In the genomic region with DNA sequence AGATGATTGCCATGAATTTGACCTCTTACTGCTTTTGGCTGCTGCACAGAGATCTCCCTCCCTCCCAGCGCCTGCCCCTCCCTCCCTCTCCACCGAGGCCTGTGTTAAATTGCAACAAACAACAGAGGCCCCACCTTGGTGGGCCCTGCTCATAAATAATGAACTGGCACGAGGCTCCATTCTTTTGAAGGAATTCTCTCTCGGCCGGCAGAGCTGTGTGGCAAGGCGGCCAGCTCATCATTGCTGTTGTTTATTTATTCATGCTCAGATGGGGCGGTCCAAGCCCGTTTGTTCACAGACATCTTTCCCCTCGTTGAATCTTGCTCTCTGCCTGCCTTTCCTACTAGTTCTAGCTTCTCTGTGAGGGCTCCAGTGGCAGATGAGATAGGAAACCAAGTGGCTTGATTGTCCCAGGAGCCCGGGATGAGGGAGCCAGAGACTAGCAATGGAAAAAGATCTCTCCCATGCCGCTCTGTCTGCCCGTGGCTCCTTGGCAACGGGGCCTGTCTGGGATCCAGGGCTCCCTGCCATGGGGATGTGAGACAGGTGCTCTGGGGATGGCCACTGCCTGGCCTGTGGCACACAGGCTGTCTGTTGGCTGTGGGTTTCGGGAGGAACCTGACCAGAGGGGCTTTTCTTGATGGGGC, we compare ENCODE assay signal across 11 cellular contexts.
DNase-seq lines count a peak whose midpoint lies in the region; ATAC-seq and TF ChIP-seq lines count a peak whose summit lies in the region.
"Had no signal": no experiment of that assay in that cellular context is flagged by ENCODE, and none has a peak within 500 bp of the region (broad histone marks: within the 10 kb centered on the region; RNA-seq: fewer than 3 reads in every experiment).

No MANE protein-coding gene starts in this region.

- no peak overlapping the region for H3K27ac ChIP-seq in right atrium auricular region
- H3K27ac ChIP-seq in esophagus muscularis mucosa (replicated peaks in 1 of 4) = no peak overlapping the region
- no peak overlapping the region for H3K27ac ChIP-seq in coronary artery
- no peak overlapping the region for H3K27ac ChIP-seq in RWPE1

- H3K27me3 ChIP-seq in right atrium auricular region = no peaks in the 10 kb centered on the region
- peaks cover 0 to 28% (median 0%) of the 10 kb centered on the region in 4 donors for H3K27me3 ChIP-seq in esophagus muscularis mucosa

- no peak for TF ChIP-seq EP300 in esophagus muscularis mucosa (IDR thresholded peaks at IDR 0.05)

- no peak for DNase-seq in left ventricle myocardium superior
- no peak for DNase-seq in right atrium auricular region (ENCODE audit: low spot score)
- peak; percentile 89 to 92 for DNase-seq in NCI-H526 (lab: John Stamatoyannopoulos, UW)
- peak; percentile 7 for DNase-seq in fibroblast of peridontal ligament (ENCODE audit: extremely low read depth)
- DNase-seq in esophagus muscularis mucosa (ENCODE audit: extremely low spot score) = no peak
- no peak for DNase-seq in coronary artery (ENCODE audit: low spot score)
- no peak for DNase-seq in T-helper 1 cell
- DNase-seq in RWPE1 (ENCODE audit: low spot score) = no peak
- DNase-seq: activated gamma-delta T cell treated with Interleukin-2 at 50 U/mL for 16 hours; GDM1; stimulated activated CD4-positive, alpha-beta T cell treated with anti-CD3 and anti-CD28 coated beads, Interleukin-15, amount 100 ng/mL, for 24 hours had no signal

- H3K4me1 ChIP-seq in right atrium auricular region (peaks cover 0 to 12% of the 10 kb centered on the region in 2 donors), esophagus muscularis mucosa (peaks cover 0 to 6% (median 0%) of the 10 kb centered on the region in 4 donors)

- intact Hi-C loops in left ventricle myocardium superior (cut with micrococcal nuclease) (no loop called here), esophagus muscularis mucosa (cut with DNase I) (no loop called here)

- POLR2A ChIA-PET in RWPE1 (lab: Yijun Ruan, JAX; ENCODE audit: low non-redundant PET) = no interaction called here

- H3K36me3 ChIP-seq in right atrium auricular region (no peaks in the 10 kb centered on the region), esophagus muscularis mucosa (no peaks in the 10 kb centered on the region)

- no peak for TF ChIP-seq POLR2A in esophagus muscularis mucosa (IDR thresholded peaks at IDR 0.05; ENCODE audit: low read depth)

- TF ChIP-seq CTCF in right atrium auricular region (IDR thresholded peaks at IDR 0.05) = no peak
- TF ChIP-seq CTCF in esophagus muscularis mucosa (IDR thresholded peaks at IDR 0.05) = no peak
- no peak for TF ChIP-seq CTCF in coronary artery (IDR thresholded peaks at IDR 0.05)
- TF ChIP-seq CTCF in RWPE1 (conservative IDR thresholded peaks at IDR 0.05; ENCODE audit: low read depth) = no peak

- H3K4me3 ChIP-seq in right atrium auricular region (no peak overlapping the region), esophagus muscularis mucosa (no peak overlapping the region), coronary artery (no peak overlapping the region)

- CTCF ChIA-PET in RWPE1 (lab: Yijun Ruan, JAX) = no interaction called here

- 45% methylated on average over 12 of the region's 14 CpGs for WGBS in esophagus muscularis mucosa

- peak; percentile 69 for ATAC-seq in left ventricle myocardium superior

- H3K9me3 ChIP-seq in right atrium auricular region (no peaks in the 10 kb centered on the region), esophagus muscularis mucosa (no peaks in the 10 kb centered on the region)

Comparison
In these comparisons a context has a peak if more than half of its experiments do, and no peak if none do; other contexts are left out.
1. DNase-seq: peak in NCI-H526 (2 of 2) and fibroblast of peridontal ligament (single experiment); none in left ventricle myocardium superior (single experiment), right atrium auricular region (single experiment), esophagus muscularis mucosa (single experiment), coronary artery (single experiment), T-helper 1 cell (0 of 5) and RWPE1 (single experiment).